In the genomic region with DNA sequence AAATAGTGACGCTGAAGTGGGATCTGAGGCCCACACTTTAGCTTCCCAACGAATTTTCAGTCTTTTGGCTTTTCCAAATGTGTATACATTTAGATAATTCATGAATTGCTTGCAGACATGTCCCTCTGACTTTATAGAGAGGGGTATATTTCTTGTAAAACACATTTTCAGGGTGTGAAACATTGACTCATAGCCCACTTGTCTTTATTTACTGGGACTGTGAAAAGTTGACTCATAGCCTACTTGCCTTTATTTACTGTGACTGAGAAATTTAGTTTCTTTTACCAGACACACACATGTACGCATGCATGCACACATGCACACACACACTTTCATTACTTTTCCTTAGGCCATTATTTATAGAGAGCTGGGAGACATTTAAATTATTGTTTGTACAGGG, we compare ENCODE assay signal across 11 cellular contexts.
DNase-seq lines count a peak whose midpoint lies in the region; ATAC-seq and TF ChIP-seq lines count a peak whose summit lies in the region.
"Had no signal": no experiment of that assay in that cellular context is flagged by ENCODE, and none has a peak within 500 bp of the region (broad histone marks: within the 10 kb centered on the region; RNA-seq: fewer than 3 reads in every experiment).

No MANE protein-coding gene starts in this region.

- DNase-seq in MCF 10A (ENCODE audit: unreplicated experiment) (peak; percentile 24), mammary epithelial cell (no peak), SJSA1 (ENCODE audit: low read depth in 1 of 2, low spot score in 2 of 2) (peak in 1 of 2 experiments; percentile 67), HUDEP-2 (lab: John Stamatoyannopoulos, UW; ENCODE audit: unreplicated experiment in 76 of 76) (no peak), dedifferentiated amniotic fluid mesenchymal stem cell (ENCODE audit: extremely low spot score) (no peak), HAP-1 (ENCODE audit: low spot score in 2 of 2) (no peak), left ventricle myocardium superior (no peak)
- DNase-seq: activated effector memory CD4-positive, alpha-beta T cell treated with anti-CD3 and anti-CD28 coated beads, Interleukin-2, amount 50 U/mL, for 16 hours; Right ventricle myocardium superior had no signal

- H4K20me1 ChIP-seq in mammary epithelial cell (ENCODE audit: insufficient read depth, low read length) = no peaks in the 10 kb centered on the region

- no peaks in the 10 kb centered on the region for H3K36me3 Mint-ChIP-seq in MCF 10A (ENCODE audit: insufficient read depth, unreplicated experiment)

- no peak overlapping the region for H3K9ac ChIP-seq in mammary epithelial cell (ENCODE audit: insufficient read depth, low read length)

- H3K36me3 ChIP-seq in mammary epithelial cell (ENCODE audit: insufficient read depth, low read length) (peaks cover 2% of the 10 kb centered on the region), SJSA1 (0 out of 2 replicates have a peak, but pooled peaks cover 2% of the 10 kb centered on the region), HAP-1 (replicated peaks) (no peaks in the 10 kb centered on the region)
- H3K36me3 ChIP-seq: esophagus muscularis mucosa had no signal

- in situ Hi-C loops in mammary epithelial cell (cut with MboI; ENCODE audit: low sequenced_read_pairs in 2 of 2) = no loop called here
- in situ Hi-C loops in HAP-1 (cut with MboI; ENCODE audit: low sequenced_read_pairs) = no loop called here

- WGBS in mammary epithelial cell (ENCODE audit: low coverage, missing lambda C conversion rate) = 94% methylated on average over 3 of the region's 3 CpGs

- no peaks in the 10 kb centered on the region for H3K27me3 ChIP-seq in mammary epithelial cell (ENCODE audit: insufficient read depth, low read length)
- H3K27me3 ChIP-seq in SJSA1 (replicated peaks) = no peaks in the 10 kb centered on the region
- H3K27me3 ChIP-seq in HAP-1 (ENCODE audit: low read depth) = no peaks in the 10 kb centered on the region
- H3K27me3 ChIP-seq: esophagus muscularis mucosa had no signal

- peak; percentile 95 for ATAC-seq in HG02938 (IDR thresholded peaks at IDR 0.05; ENCODE audit: unreplicated experiment)
- ATAC-seq in left ventricle myocardium superior = no peak

- no peaks in the 10 kb centered on the region for H3K27me3 Mint-ChIP-seq in MCF 10A (ENCODE audit: insufficient read depth, unreplicated experiment)

- H3K4me3 ChIP-seq in mammary epithelial cell (replicated peaks in 1 of 3; ENCODE audit: insufficient read depth in 1 of 3, low read depth in 2 of 3, low read length in 3 of 3) (no peak overlapping the region), SJSA1 (no peak overlapping the region), HAP-1 (no peak overlapping the region)
- H3K4me3 ChIP-seq: esophagus muscularis mucosa had no signal

- peaks cover 18% of the 10 kb centered on the region for H3K4me1 Mint-ChIP-seq in MCF 10A (ENCODE audit: insufficient read depth, unreplicated experiment)

- H2AFZ ChIP-seq in mammary epithelial cell (ENCODE audit: low read depth, low read length) = no peak overlapping the region

- TF ChIP-seq CTCF in MCF 10A (IDR thresholded peaks at IDR 0.05; ENCODE audit: unreplicated experiment) (no peak), mammary epithelial cell (conservative IDR thresholded peaks at IDR 0.05 in 1 of 2, IDR thresholded peaks at IDR 0.05 in 1 of 2; ENCODE audit: extremely low read depth in 1 of 2, insufficient read depth in 1 of 2, low read depth in 1 of 2, low read length in 2 of 2) (no peak)

- H3K4me1 ChIP-seq in mammary epithelial cell (ENCODE audit: insufficient read depth, low read length) (peaks cover 17% of the 10 kb centered on the region), SJSA1 (replicated peaks) (peaks cover 54% of the 10 kb centered on the region), HAP-1 (peaks cover 6% of the 10 kb centered on the region)
- H3K4me1 ChIP-seq: esophagus muscularis mucosa had no signal

- peak overlapping the region; percentile 57 for H3K27ac Mint-ChIP-seq in MCF 10A (ENCODE audit: low read depth, unreplicated experiment)

- CTCF ChIA-PET in MCF 10A (lab: Yijun Ruan, JAX) (no interaction called here), mammary epithelial cell (lab: Charles Lee; ENCODE audit: low non-redundant PET) (no interaction called here)

- no peak overlapping the region for H3K4me2 ChIP-seq in mammary epithelial cell (ENCODE audit: insufficient read depth, low read depth, low read length)

- POLR2A ChIA-PET in MCF 10A (lab: Yijun Ruan, JAX) = interaction anchor here (0.5 to 0.8 kb wide), 4 partner anchors 9 to 100 kb away, joined by 3 to 5 read pairs (median 4); no protein-coding TSS in a partner anchor

- no TSS peak for BruUV-seq in MCF 10A (replicated peaks; lab: Mats Ljungman, UMichigan)
- BruUV-seq in mammary epithelial cell (replicated peaks; lab: Mats Ljungman, UMichigan) = no TSS peak

- H3K9me3 ChIP-seq in mammary epithelial cell (replicated peaks; ENCODE audit: insufficient read depth, low read length) (no peaks in the 10 kb centered on the region), SJSA1 (replicated peaks) (no peaks in the 10 kb centered on the region), HAP-1 (no peaks in the 10 kb centered on the region)
- H3K9me3 ChIP-seq: esophagus muscularis mucosa had no signal

- dilution Hi-C loops in mammary epithelial cell (cut with HindIII; ENCODE audit: low sequenced_read_pairs) = no loop called here

- H3K79me2 ChIP-seq in mammary epithelial cell (ENCODE audit: insufficient read depth, low read length) = peaks cover 5% of the 10 kb centered on the region

- H3K4me3 Mint-ChIP-seq in MCF 10A (ENCODE audit: unreplicated experiment) = no peak overlapping the region

- H3K9me3 Mint-ChIP-seq in MCF 10A (ENCODE audit: unreplicated experiment) = no peaks in the 10 kb centered on the region

- intact Hi-C loops in MCF 10A (cut with micrococcal nuclease) (no loop called here), mammary epithelial cell (cut with micrococcal nuclease) (no loop called here), left ventricle myocardium superior (cut with micrococcal nuclease) (no loop called here)

- H3K27ac ChIP-seq in mammary epithelial cell (ENCODE audit: insufficient read depth, low read depth, low read length) (no peak overlapping the region), SJSA1 (peak overlapping the region; percentile 48)
- H3K27ac ChIP-seq: esophagus muscularis mucosa had no signal
